ENCODE assay signal across 8 cellular contexts in the genomic region with DNA sequence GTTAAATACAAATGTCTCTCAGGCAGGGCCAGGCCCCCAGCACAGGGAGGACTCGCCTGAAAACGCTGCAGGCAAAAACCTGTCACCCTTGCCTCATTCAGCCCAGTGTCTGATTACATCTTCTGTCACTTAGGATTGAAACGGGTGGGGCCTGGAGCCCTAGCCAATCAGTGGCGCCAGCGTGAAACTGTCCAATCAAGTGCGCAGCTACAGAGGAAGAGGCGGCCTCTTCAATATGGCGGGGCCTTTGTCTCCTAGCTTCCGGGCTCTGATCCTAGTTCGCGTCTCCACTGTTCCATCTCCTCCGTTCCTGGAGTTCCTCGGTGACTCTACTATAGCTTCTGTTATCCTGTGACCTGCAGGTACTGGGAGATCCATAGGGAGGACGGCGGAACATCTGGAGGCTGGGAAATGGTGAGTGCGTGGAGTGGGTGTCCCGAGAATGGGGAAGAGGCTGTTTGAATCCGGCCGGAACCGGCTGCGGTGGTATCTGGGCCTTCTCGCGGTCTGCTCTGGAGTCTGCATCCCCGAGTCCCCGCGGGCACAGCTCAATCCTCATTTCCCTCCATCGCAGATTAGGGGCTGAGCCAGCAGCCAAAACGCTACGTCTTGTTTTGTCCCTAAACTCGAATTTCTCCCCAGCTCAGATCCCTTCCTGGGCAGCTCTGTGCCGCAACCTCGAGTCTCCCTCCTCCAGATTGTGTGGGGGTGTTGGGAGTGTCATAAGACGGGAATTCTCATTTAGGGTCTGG. TPM values are rescaled to one million over a fixed set of nuclear protein-coding genes. Genes with fewer than 3 reads are reported as not detected.
A peak's percentile ranks its signal among the peaks of the same experiment; 100 is the strongest.
DNase-seq lines count a peak whose midpoint lies in the region; ATAC-seq, FAIRE-seq and TF ChIP-seq lines count a peak whose summit lies in the region.

A gene (plus strand): TSS at position 222 of the 752 bp plus-strand sequence. CDS start 190 bp downstream, at position 412.

- ATAC-seq in HG03095 (IDR thresholded peaks at IDR 0.05; ENCODE audit: unreplicated experiment), result peak; percentile 100

- no peaks in the 10 kb centered on the region for H3K27me3 ChIP-seq in WERI-Rb-1 (ENCODE audit: insufficient read depth, low read depth, severe bottlenecking)
- no peaks in the 10 kb centered on the region for H3K27me3 ChIP-seq in breast epithelium

- H3K9ac ChIP-seq in kidney (ENCODE audit: low read length in 2 of 2), result peak within 1 kb of the TSS; percentile 75 to 94

- TF ChIP-seq CTCF in WERI-Rb-1 (IDR thresholded peaks at IDR 0.05; ENCODE audit: low read depth, low read length), result no peak
- no peak for TF ChIP-seq CTCF in breast epithelium (IDR thresholded peaks at IDR 0.05)
- no peak for TF ChIP-seq CTCF in kidney (IDR thresholded peaks at IDR 0.05; ENCODE audit: borderline replicate concordance, extremely low read depth, insufficient read depth)

- DNase-seq in A172 (ENCODE audit: low spot score), result peak; percentile 70
- DNase-seq in NCI-H2171 (lab: John Stamatoyannopoulos, UW), result peak; percentile 90
- DNase-seq in WERI-Rb-1, result peak; percentile 93
- peak; percentile 91 to 92 for DNase-seq in breast epithelium (ENCODE audit: low spot score in 2 of 2)
- peak; percentile 95 for DNase-seq in kidney
- DNase-seq in stimulated activated CD4-positive, alpha-beta T cell treated with anti-CD3 and anti-CD28 coated beads, Interleukin-2, amount 100 ng/mL, for 48 hours, result peak; percentile 68 to 70

- peaks cover 10% of the 10 kb centered on the region for H3K36me3 ChIP-seq in WERI-Rb-1
- H3K36me3 ChIP-seq in breast epithelium, result no peaks in the 10 kb centered on the region
- no peaks in the 10 kb centered on the region for H3K36me3 ChIP-seq in kidney (ENCODE audit: control insufficient read depth in 1 of 2, insufficient read depth in 2 of 2, low read length in 2 of 2)

- TF ChIP-seq POLR2A in GM18526 (IDR thresholded peaks at IDR 0.05; ENCODE audit: extremely low read depth, insufficient read length), result peak; percentile 74
- TF ChIP-seq POLR2A in breast epithelium (IDR thresholded peaks at IDR 0.05), result peak; percentile 44

- H3K4me3 ChIP-seq in WERI-Rb-1 (ENCODE audit: low read depth, low read length) (peak within 1 kb of the TSS; percentile 99), breast epithelium (peak within 1 kb of the TSS; percentile 70 to 80 (median 79)), kidney (ENCODE audit: low read length in 2 of 2) (peak within 1 kb of the TSS; percentile 87 to 99)

- H3K4me1 ChIP-seq in breast epithelium, result peaks cover 0 to 10% of the 10 kb centered on the region in 2 donors
- peaks cover 0 to 6% of the 10 kb centered on the region in 2 donors for H3K4me1 ChIP-seq in kidney (ENCODE audit: control insufficient read depth in 1 of 2, insufficient read depth in 1 of 2, low read depth in 1 of 2, low read length in 2 of 2)

- H3K9me3 ChIP-seq in WERI-Rb-1 (ENCODE audit: severe bottlenecking), result no peaks in the 10 kb centered on the region
- H3K9me3 ChIP-seq in breast epithelium, result no peaks in the 10 kb centered on the region
- no peaks in the 10 kb centered on the region for H3K9me3 ChIP-seq in kidney (ENCODE audit: control insufficient read depth in 1 of 2, low read length in 2 of 2)

- intact Hi-C loops in breast epithelium (cut with DNase I; ENCODE audit: low total_unique reads), result no loop called here
- intact Hi-C loops in kidney (cut with DNase I), result no loop called here

- peak within 1 kb of the TSS; percentile 90 for H3K27ac ChIP-seq in WERI-Rb-1
- H3K27ac ChIP-seq in breast epithelium, result peak within 1 kb of the TSS; percentile 89 to 90
- H3K27ac ChIP-seq in kidney (ENCODE audit: low read depth in 2 of 2, low read length in 2 of 2), result peak within 1 kb of the TSS; percentile 81 to 86

- peak; percentile 96 for FAIRE-seq in kidney (lab: Jason Lieb, UNC)

RNA-seq across cellular contexts. Expression of the gene that starts here (rescaled TPM):
- 1.1 and 3.5 TPM in 2 replicates for total RNA-seq in A172 (2014; rRNA removed; shearing (Covaris generic))
- total RNA-seq in breast epithelium, result 10 to 100 TPM; 16.3 to 32.5 (median 28.5) TPM
- total RNA-seq in kidney, result 24.5 TPM
- polyA plus RNA-seq in kidney (ENCODE audit: insufficient read depth, low read depth, low replicate concordance), result 3.9 TPM

Comparison
In these comparisons a context has a peak if more than half of its experiments do, and no peak if none do; other contexts are left out.
1. Peak in every context shown above with its lines: DNase-seq, ATAC-seq, H3K4me3 ChIP-seq and H3K27ac ChIP-seq.